ENCODE assay signal across 8 cellular contexts in the genomic region with DNA sequence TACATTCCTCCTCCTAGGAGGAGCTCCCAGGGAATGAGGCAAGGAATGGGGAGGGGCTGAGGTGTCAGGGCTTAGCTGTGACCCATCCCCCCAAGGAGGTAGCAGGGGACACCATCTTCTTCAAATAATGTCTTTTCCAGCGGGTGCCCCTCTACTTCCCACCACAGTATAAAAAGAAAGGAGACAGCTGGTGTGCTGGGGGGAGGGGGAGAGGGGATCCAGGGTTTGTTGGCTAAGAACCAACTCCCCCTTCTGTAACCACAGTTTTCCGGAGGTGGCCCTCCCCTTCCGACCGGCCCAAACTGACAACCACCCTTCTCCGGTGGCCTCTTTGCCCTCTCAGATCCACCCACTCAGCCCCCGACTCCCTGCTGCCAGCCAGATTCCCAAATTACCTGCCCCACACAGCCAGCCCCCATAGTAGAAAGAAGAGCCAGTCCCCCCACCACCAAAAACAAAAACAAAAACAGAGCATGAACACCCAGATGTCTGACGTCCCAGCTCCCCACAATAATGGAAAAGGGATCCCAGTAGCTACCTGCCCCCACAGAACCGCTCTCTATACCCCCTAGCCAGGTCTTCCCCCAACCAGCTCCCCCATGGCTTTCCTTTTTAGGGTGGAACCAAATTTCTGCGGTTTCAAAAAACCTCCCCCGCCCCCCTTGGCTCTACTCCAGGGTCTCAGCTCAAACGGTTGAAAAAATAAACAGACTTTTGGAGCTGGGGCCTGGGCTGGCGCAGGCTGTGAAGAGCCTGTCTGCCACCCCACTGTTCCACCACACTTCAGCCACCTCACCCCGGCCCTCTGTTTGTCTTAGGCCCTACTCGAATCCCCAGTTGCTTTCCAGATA. TPM values are rescaled to one million over a fixed set of nuclear protein-coding genes. Genes with fewer than 3 reads are reported as not detected.
DNase-seq lines count a peak whose midpoint lies in the region; ATAC-seq and TF ChIP-seq lines count a peak whose summit lies in the region.

No MANE protein-coding gene starts in this region.

- H3K36me3 ChIP-seq in GM06990 (ENCODE audit: control insufficient read depth, insufficient read depth, low read length) (peaks cover 9% of the 10 kb centered on the region), mesenchymal stem cell (ENCODE audit: control insufficient read depth in 1 of 2, insufficient read depth in 2 of 2, low read depth in 1 of 2, low read length in 2 of 2) (peaks cover 3 to 24% of the 10 kb centered on the region in 2 experiments)

- CTCF ChIA-PET in activated CD4-positive, alpha-beta T cell treated with anti-CD3 and anti-CD28 coated beads for 36 hours (lab: Charles Lee): interaction anchor here (0.6 to 3.5 kb wide), 13 partner anchors 9 to 652 kb away, joined by 3 to 27 read pairs (median 4); a partner anchor contains a TSS

- H3K27me3 ChIP-seq in GM06990 (replicated peaks; ENCODE audit: control insufficient read depth, insufficient read depth, low read length): no peaks in the 10 kb centered on the region
- H3K27me3 ChIP-seq in mesenchymal stem cell (ENCODE audit: control insufficient read depth in 1 of 2, insufficient read depth in 1 of 2, low read length in 2 of 2): no peaks in the 10 kb centered on the region

- no peak overlapping the region for H2BK15ac ChIP-seq in mesenchymal stem cell (ENCODE audit: low read depth, poor library complexity, severe bottlenecking)

- peak overlapping the region; percentile 88 for H2BK120ac ChIP-seq in mesenchymal stem cell (ENCODE audit: low read depth, low read length)

- peak overlapping the region; percentile 100 for H3K4me3 Mint-ChIP-seq in activated CD4-positive, alpha-beta T cell treated with anti-CD3 and anti-CD28 coated beads for 36 hours

- peaks cover 2% of the 10 kb centered on the region for H3K79me1 ChIP-seq in mesenchymal stem cell (replicated peaks; ENCODE audit: low read length, poor library complexity, severe bottlenecking)

- H3K18ac ChIP-seq in mesenchymal stem cell (ENCODE audit: low read depth in 1 of 2, low read length in 2 of 2): peak overlapping the region; percentile 72 to 97

- H3K4me3 ChIP-seq in GM06990 (replicated peaks; ENCODE audit: low read depth, low read length): peak overlapping the region; percentile 94
- H3K4me3 ChIP-seq in coronary artery: peak overlapping the region; percentile 81
- H3K4me3 ChIP-seq in mesenchymal stem cell (ENCODE audit: insufficient read depth in 1 of 2, low read depth in 1 of 2, low read length in 2 of 2): peak overlapping the region; percentile 43 to 92

- ATAC-seq in activated CD4-positive, alpha-beta T cell treated with anti-CD3 and anti-CD28 coated beads for 36 hours: peak; percentile 11
- ATAC-seq in HG03442 (IDR thresholded peaks at IDR 0.05; ENCODE audit: unreplicated experiment): no peak
- ATAC-seq in HG03025 (IDR thresholded peaks at IDR 0.05; ENCODE audit: low FRiP score, unreplicated experiment): no peak

- peak overlapping the region; percentile 94 to 98 for H3K27ac ChIP-seq in coronary artery
- H3K27ac ChIP-seq in mesenchymal stem cell (ENCODE audit: low read length, poor library complexity, severe bottlenecking): peak overlapping the region; percentile 75

- H3K9ac ChIP-seq in mesenchymal stem cell (ENCODE audit: low read length): peak overlapping the region; percentile 95

- H3K4me1 ChIP-seq in mesenchymal stem cell (ENCODE audit: control insufficient read depth, insufficient read depth, low read depth, low read length): peaks cover 40% of the 10 kb centered on the region

- TF ChIP-seq CTCF in GM06990 (IDR thresholded peaks at IDR 0.05; ENCODE audit: insufficient read depth, low read length, poor library complexity, severe bottlenecking) (no peak), coronary artery (IDR thresholded peaks at IDR 0.05) (no peak)

- H3K23ac ChIP-seq in mesenchymal stem cell (ENCODE audit: low read length in 2 of 2): peak overlapping the region in 1 of 2 experiments; percentile 14

- peak overlapping the region; percentile 15 to 71 for H3K4ac ChIP-seq in mesenchymal stem cell (ENCODE audit: low read depth in 1 of 2, low read length in 2 of 2)

- H3K9me3 ChIP-seq in mesenchymal stem cell (ENCODE audit: control insufficient read depth, low read length): no peaks in the 10 kb centered on the region

- peak overlapping the region; percentile 96 for H3K27ac Mint-ChIP-seq in activated CD4-positive, alpha-beta T cell treated with anti-CD3 and anti-CD28 coated beads for 36 hours

- H3K14ac ChIP-seq in mesenchymal stem cell (ENCODE audit: low read length in 2 of 2): peak overlapping the region in 1 of 2 experiments; percentile 19

- POLR2A ChIA-PET in activated CD4-positive, alpha-beta T cell treated with anti-CD3 and anti-CD28 coated beads for 36 hours (lab: Charles Lee): interaction anchor here (0.6 to 6.5 kb wide), 8 partner anchors 9 to 218 kb away, joined by 3 to 62 read pairs (median 9); a partner anchor contains a TSS

- H4K91ac ChIP-seq in mesenchymal stem cell (ENCODE audit: low read length): peak overlapping the region; percentile 29

- H3K36me3 Mint-ChIP-seq in activated CD4-positive, alpha-beta T cell treated with anti-CD3 and anti-CD28 coated beads for 36 hours (ENCODE audit: low read depth): peaks cover 45% of the 10 kb centered on the region

- 0% methylated on average over 11 of the region's 14 CpGs for WGBS in mesenchymal stem cell

- peak overlapping the region in 1 of 2 experiments; percentile 43 for H2BK12ac ChIP-seq in mesenchymal stem cell (ENCODE audit: low read length in 2 of 2)

- no peaks in the 10 kb centered on the region for H3K9me3 Mint-ChIP-seq in activated CD4-positive, alpha-beta T cell treated with anti-CD3 and anti-CD28 coated beads for 36 hours (ENCODE audit: low read depth)

- H3K4me1 Mint-ChIP-seq in activated CD4-positive, alpha-beta T cell treated with anti-CD3 and anti-CD28 coated beads for 36 hours: peaks cover 66% of the 10 kb centered on the region

- peak overlapping the region; percentile 86 for H3K4me2 ChIP-seq in mesenchymal stem cell (ENCODE audit: low read length, poor library complexity, severe bottlenecking)

- H3K27me3 Mint-ChIP-seq in activated CD4-positive, alpha-beta T cell treated with anti-CD3 and anti-CD28 coated beads for 36 hours: no peaks in the 10 kb centered on the region

- H2AK5ac ChIP-seq in mesenchymal stem cell (ENCODE audit: low read length, severe bottlenecking): no peak overlapping the region

- H2BK5ac ChIP-seq in mesenchymal stem cell (ENCODE audit: low read depth, low read length, poor library complexity, severe bottlenecking): peak overlapping the region; percentile 12

- no peak overlapping the region for H2AFZ ChIP-seq in mesenchymal stem cell (ENCODE audit: low read depth, low read length)

- DNase-seq in GM06990 (ENCODE audit: extremely low read depth, insufficient read length): no peak
- peak; percentile 62 for DNase-seq in NCI-H2227 (lab: John Stamatoyannopoulos, UW; ENCODE audit: unreplicated experiment)
- DNase-seq in activated CD4-positive, alpha-beta T cell treated with anti-CD3 and anti-CD28 coated beads for 36 hours: peak; percentile 74
- peak; percentile 87 for DNase-seq in coronary artery (ENCODE audit: low spot score)
- DNase-seq in mesenchymal stem cell: peak; percentile 55
- DNase-seq in stimulated activated CD8-positive, alpha-beta memory T cell treated with anti-CD3 and anti-CD28 coated beads, Interleukin-7, amount 100 ng/mL, for 4 hours (ENCODE audit: low read depth in 2 of 2): peak; percentile 58 to 60

- no peak overlapping the region for H4K8ac ChIP-seq in mesenchymal stem cell (ENCODE audit: low read length)

- intact Hi-C loops in activated CD4-positive, alpha-beta T cell treated with anti-CD3 and anti-CD28 coated beads for 36 hours (cut with DNase I, micrococcal nuclease): loop anchor here (2.0 to 5.0 kb wide), 5 partner anchors 29 to 699 kb away; a partner anchor contains a TSS

RNA-seq across cellular contexts. Expression of a gene that starts 2.1 kb away (rescaled TPM):
- 100 to 1,000 TPM; 135 to 216 TPM for total RNA-seq in activated CD4-positive, alpha-beta T cell treated with anti-CD3 and anti-CD28 coated beads for 36 hours
- 58.9 TPM for polyA plus RNA-seq in mesenchymal stem cell (2013, experiment 1 of 2)
- polyA plus RNA-seq in mesenchymal stem cell (2013, experiment 2 of 2): 55.6 TPM

RNA-seq across cellular contexts. Expression of a gene that starts 34.8 kb away (rescaled TPM):
- total RNA-seq in activated CD4-positive, alpha-beta T cell treated with anti-CD3 and anti-CD28 coated beads for 36 hours: not detected
- polyA plus RNA-seq in mesenchymal stem cell (2013, experiment 1 of 2): not detected
- not detected for polyA plus RNA-seq in mesenchymal stem cell (2013, experiment 2 of 2)

RNA-seq across cellular contexts. Expression of a gene that starts 42.1 kb away (rescaled TPM):
- 10 to 100 TPM; 68.7 to 97.5 TPM for total RNA-seq in activated CD4-positive, alpha-beta T cell treated with anti-CD3 and anti-CD28 coated beads for 36 hours
- polyA plus RNA-seq in mesenchymal stem cell (2013, experiment 1 of 2): 18.9 TPM
- 17.3 TPM for polyA plus RNA-seq in mesenchymal stem cell (2013, experiment 2 of 2)

RNA-seq across cellular contexts. Expression of a gene that starts 44.5 kb away (rescaled TPM):
- 100 to 1,000 TPM; 143 to 197 TPM for total RNA-seq in activated CD4-positive, alpha-beta T cell treated with anti-CD3 and anti-CD28 coated beads for 36 hours
- 523 TPM for polyA plus RNA-seq in mesenchymal stem cell (2013, experiment 1 of 2)
- polyA plus RNA-seq in mesenchymal stem cell (2013, experiment 2 of 2): 523 TPM
